In the genomic region with DNA sequence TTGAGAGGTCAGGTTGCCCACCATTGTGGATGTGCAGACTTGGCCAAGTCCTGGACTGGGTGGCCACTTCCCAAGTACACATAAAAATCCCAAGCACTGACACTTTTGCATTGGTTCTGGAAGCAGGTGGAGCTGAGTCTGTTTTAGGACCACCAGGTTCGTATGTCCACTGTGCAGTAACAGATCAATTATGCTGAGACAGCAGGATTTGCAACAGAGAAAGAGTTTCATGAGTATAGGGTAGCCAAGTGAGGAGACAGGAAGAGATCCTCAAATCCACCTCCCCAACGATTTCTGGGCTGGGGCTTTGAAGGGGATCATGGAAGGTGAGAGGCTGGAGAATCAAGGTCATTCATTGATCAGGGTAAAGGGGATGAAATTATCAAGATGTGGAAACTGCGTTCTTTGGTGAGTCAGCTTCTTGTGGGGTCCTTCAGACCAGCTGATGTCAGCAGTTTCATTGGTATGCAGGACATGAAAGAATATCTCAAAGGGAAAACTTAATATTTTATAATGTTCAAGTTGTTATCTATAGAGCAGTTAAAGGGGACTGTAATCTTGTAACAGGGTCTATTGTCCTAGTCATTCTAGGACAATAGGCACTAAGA, we compare ENCODE assay signal across 33 cellular contexts.
"Had no signal": no experiment of that assay in that cellular context is flagged by ENCODE, and none has a peak within 500 bp of the region (broad histone marks: within the 10 kb centered on the region; RNA-seq: fewer than 3 reads in every experiment).

No MANE protein-coding gene starts in this region.

- H3K27ac Mint-ChIP-seq: activated B cell treated with CpG ODN at 0.5 μM for 24 hours; activated CD8-positive, alpha-beta memory T cell treated with anti-CD3 and anti-CD28 coated beads, Interleukin-2, amount 10 ng/mL, durations not matched to agents 7 days and 5 days; activated CD8-positive, alpha-beta T cell treated with anti-CD3 and anti-CD28 coated beads for 36 hours; activated naive CD4-positive, alpha-beta T cell treated with anti-CD3 and anti-CD28 coated beads, Interleukin-2, amount 10 ng/mL, durations not matched to agents 7 days and 5 days; activated naive CD4-positive, alpha-beta T cell treated with anti-CD3 and anti-CD28 coated beads, Interleukin-2, amount 50 U/mL, for 72 hours; activated naive CD8-positive, alpha-beta T cell treated with anti-CD3 and anti-CD28 coated beads, Interleukin-2, amount 10 ng/mL, durations not matched to agents 7 days and 5 days; activated T-helper 1 cell treated with anti-CD3 and anti-CD28 coated beads, Interleukin-12 subunit alpha, Interleukin-12 subunit beta, Interleukin-2, Interleukin-4 antibody, amounts not matched to agents 30 ng/mL and 10 ng/mL and 1 ng/mL, durations not matched to agents 14 hours and 24 hours and 36 hours; activated T-helper 2 cell treated with anti-CD3 and anti-CD28 coated beads, Interferon-gamma antibody, Interleukin-2, Interleukin-4, amounts not matched to agents 10 μg/mL and 5 μg/mL and 100 μg/mL, durations not matched to agents 14 hours and 24 hours and 36 hours; brain; T-helper 17 cell; T-helper 2 cell treated with Interferon-gamma antibody and Interleukin-4, amounts not matched to agents 5 μg/mL and 100 μg/mL, for 36 hours had no signal

- FAIRE-seq: frontal cortex had no signal

- H3K36me3 Mint-ChIP-seq: activated CD8-positive, alpha-beta memory T cell treated with anti-CD3 and anti-CD28 coated beads, Interleukin-2, amount 10 ng/mL, durations not matched to agents 7 days and 5 days; activated naive CD4-positive, alpha-beta T cell treated with anti-CD3 and anti-CD28 coated beads, Interleukin-2, amount 10 ng/mL, durations not matched to agents 7 days and 5 days; activated naive CD8-positive, alpha-beta T cell treated with anti-CD3 and anti-CD28 coated beads, Interleukin-2, amount 10 ng/mL, durations not matched to agents 7 days and 5 days; brain had no signal

- H3K27ac ChIP-seq: ascending aorta, breast epithelium, cardiac muscle cell, colonic mucosa, heart left ventricle, WERI-Rb-1 had no signal

- H3K4me3 ChIP-seq: ascending aorta, breast epithelium, cardiac muscle cell, colonic mucosa, heart left ventricle had no signal

- H3K4me1 Mint-ChIP-seq: activated B cell treated with CpG ODN at 0.5 μM for 24 hours; activated CD8-positive, alpha-beta memory T cell treated with anti-CD3 and anti-CD28 coated beads, Interleukin-2, amount 10 ng/mL, durations not matched to agents 7 days and 5 days; activated naive CD4-positive, alpha-beta T cell treated with anti-CD3 and anti-CD28 coated beads, Interleukin-2, amount 10 ng/mL, durations not matched to agents 7 days and 5 days; activated naive CD8-positive, alpha-beta T cell treated with anti-CD3 and anti-CD28 coated beads, Interleukin-2, amount 10 ng/mL, durations not matched to agents 7 days and 5 days; T-helper 17 cell had no signal

- ATAC-seq: activated CD4-positive, CD25-positive, alpha-beta regulatory T cell treated with anti-CD3 and anti-CD28 coated beads, Interleukin-2, amount 50 U/mL, for 24 hours; activated CD8-positive, alpha-beta memory T cell treated with anti-CD3 and anti-CD28 coated beads, Interleukin-2, amount 10 ng/mL, durations not matched to agents 7 days and 5 days; activated CD8-positive, alpha-beta T cell treated with anti-CD3 and anti-CD28 coated beads for 36 hours; activated naive CD4-positive, alpha-beta T cell treated with anti-CD3 and anti-CD28 coated beads, Interleukin-2, amount 50 U/mL, for 72 hours; esophagus mucosa; heart left ventricle; T-helper 17 cell had no signal

- H3K27me3 ChIP-seq: ascending aorta, breast epithelium, cardiac muscle cell, colonic mucosa, heart left ventricle had no signal

- H3K4me3 Mint-ChIP-seq: activated B cell treated with CpG ODN at 0.5 μM for 24 hours; activated CD8-positive, alpha-beta memory T cell treated with anti-CD3 and anti-CD28 coated beads, Interleukin-2, amount 10 ng/mL, durations not matched to agents 7 days and 5 days; activated CD8-positive, alpha-beta T cell treated with anti-CD3 and anti-CD28 coated beads for 36 hours; activated naive CD4-positive, alpha-beta T cell treated with anti-CD3 and anti-CD28 coated beads, Interleukin-2, amount 10 ng/mL, durations not matched to agents 7 days and 5 days; activated naive CD8-positive, alpha-beta T cell treated with anti-CD3 and anti-CD28 coated beads, Interleukin-2, amount 10 ng/mL, durations not matched to agents 7 days and 5 days; activated T-helper 1 cell treated with anti-CD3 and anti-CD28 coated beads, Interleukin-12 subunit alpha, Interleukin-12 subunit beta, Interleukin-2, Interleukin-4 antibody, amounts not matched to agents 30 ng/mL and 10 ng/mL and 1 ng/mL, durations not matched to agents 14 hours and 24 hours and 36 hours; brain; T-helper 17 cell; T-helper 2 cell treated with Interferon-gamma antibody and Interleukin-4, amounts not matched to agents 5 μg/mL and 100 μg/mL, for 36 hours had no signal

- H3K36me3 ChIP-seq: ascending aorta, breast epithelium, cardiac muscle cell, colonic mucosa, heart left ventricle, WERI-Rb-1 had no signal

- DNase-seq: activated B cell treated with CpG ODN at 0.5 μM for 24 hours; activated CD4-positive, alpha-beta T cell treated with anti-CD3 and anti-CD28 coated beads for 48 hours; activated CD4-positive, alpha-beta T cell treated with anti-CD3 and anti-CD28 coated beads, Interleukin-2, amount 50 U/mL, for 1 hour; activated CD4-positive, alpha-beta T cell treated with anti-CD3 and anti-CD28 coated beads, Interleukin-2, amount 50 U/mL, for 48 hours; activated CD8-positive, alpha-beta memory T cell treated with anti-CD3 and anti-CD28 coated beads, Interleukin-2, amount 10 ng/mL, durations not matched to agents 7 days and 5 days; activated CD8-positive, alpha-beta memory T cell treated with anti-CD3 and anti-CD28 coated beads, Interleukin-2, amount 50 U/mL, for 4 hours; activated CD8-positive, alpha-beta T cell treated with anti-CD3 and anti-CD28 coated beads for 36 hours; activated effector memory CD4-positive, alpha-beta T cell treated with anti-CD3 and anti-CD28 coated beads, Interleukin-2, amount 50 U/mL, for 16 hours; activated naive CD4-positive, alpha-beta T cell treated with anti-CD3 and anti-CD28 coated beads, Interleukin-2, amount 10 ng/mL, durations not matched to agents 7 days and 5 days; activated naive CD8-positive, alpha-beta T cell treated with anti-CD3 and anti-CD28 coated beads, Interleukin-2, amount 10 ng/mL, durations not matched to agents 7 days and 5 days; activated T-cell treated with anti-CD3 and anti-CD28 coated beads, Interleukin-2, amount 50 U/mL, for 1 hour; activated T-cell treated with anti-CD3 and anti-CD28 coated beads, Interleukin-2, amount 50 U/mL, for 48 hours; central memory CD4-positive, alpha-beta T cell; cerebellar nuclear complex; colonic mucosa; effector CD8-positive, alpha-beta T cell; foreskin fibroblast; heart left ventricle; T-helper 1 cell; T-helper 17 cell; T1000; WERI-Rb-1 had no signal

- H3K9me3 ChIP-seq: ascending aorta, colonic mucosa had no signal

- H3K4me1 ChIP-seq: ascending aorta, breast epithelium, colonic mucosa had no signal

- H3K27me3 Mint-ChIP-seq: activated B cell treated with CpG ODN at 0.5 μM for 24 hours; activated CD8-positive, alpha-beta memory T cell treated with anti-CD3 and anti-CD28 coated beads, Interleukin-2, amount 10 ng/mL, durations not matched to agents 7 days and 5 days; activated CD8-positive, alpha-beta T cell treated with anti-CD3 and anti-CD28 coated beads for 36 hours; activated naive CD4-positive, alpha-beta T cell treated with anti-CD3 and anti-CD28 coated beads, Interleukin-2, amount 10 ng/mL, durations not matched to agents 7 days and 5 days; activated naive CD8-positive, alpha-beta T cell treated with anti-CD3 and anti-CD28 coated beads, Interleukin-2, amount 10 ng/mL, durations not matched to agents 7 days and 5 days; T-helper 17 cell had no signal
